ENCODE assay signal across 1 cellular context in genomic region chr16:75506567-75506966, GRCh38.
A peak's percentile ranks its signal among the peaks of the same experiment; 100 is the strongest.
TF ChIP-seq lines count a peak whose summit lies in the region.

No MANE protein-coding gene starts in this region.

TF ChIP-seq in HCT116, 20 proteins besides CTCF, POLR2A, EP300 and RAD21 (continued from another document):
- no peak for TF ChIP-seq ZBTB33 (IDR thresholded peaks at IDR 0.05; ENCODE audit: extremely low read depth, insufficient replicate concordance, low read length)
- peak; percentile 82 for TF ChIP-seq TCF7L2 (IDR thresholded peaks at IDR 0.05; ENCODE audit: borderline replicate concordance, extremely low read depth, insufficient read depth, insufficient read length)
- peak; percentile 64 for TF ChIP-seq FOSL1 (IDR thresholded peaks at IDR 0.05; ENCODE audit: low read depth)
- TF ChIP-seq ZFX (IDR thresholded peaks at IDR 0.05), result no peak
- TF ChIP-seq EZH2 (IDR thresholded peaks at IDR 0.05), result no peak
- TF ChIP-seq, protein P1, sequence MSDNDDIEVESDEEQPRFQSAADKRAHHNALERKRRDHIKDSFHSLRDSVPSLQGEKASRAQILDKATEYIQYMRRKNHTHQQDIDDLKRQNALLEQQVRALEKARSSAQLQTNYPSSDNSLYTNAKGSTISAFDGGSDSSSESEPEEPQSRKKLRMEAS (IDR thresholded peaks at IDR 0.05), result peak; percentile 75
- TF ChIP-seq, protein P2, sequence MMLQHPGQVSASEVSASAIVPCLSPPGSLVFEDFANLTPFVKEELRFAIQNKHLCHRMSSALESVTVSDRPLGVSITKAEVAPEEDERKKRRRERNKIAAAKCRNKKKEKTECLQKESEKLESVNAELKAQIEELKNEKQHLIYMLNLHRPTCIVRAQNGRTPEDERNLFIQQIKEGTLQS (IDR thresholded peaks at IDR 0.05), result no peak; the same call in 1 of the 2 replicates
- TF ChIP-seq CBX3 (IDR thresholded peaks at IDR 0.05; ENCODE audit: low read depth), result peak; percentile 59
